Comparison of ENCODE assay signal across 2 cellular contexts in the genomic region with DNA sequence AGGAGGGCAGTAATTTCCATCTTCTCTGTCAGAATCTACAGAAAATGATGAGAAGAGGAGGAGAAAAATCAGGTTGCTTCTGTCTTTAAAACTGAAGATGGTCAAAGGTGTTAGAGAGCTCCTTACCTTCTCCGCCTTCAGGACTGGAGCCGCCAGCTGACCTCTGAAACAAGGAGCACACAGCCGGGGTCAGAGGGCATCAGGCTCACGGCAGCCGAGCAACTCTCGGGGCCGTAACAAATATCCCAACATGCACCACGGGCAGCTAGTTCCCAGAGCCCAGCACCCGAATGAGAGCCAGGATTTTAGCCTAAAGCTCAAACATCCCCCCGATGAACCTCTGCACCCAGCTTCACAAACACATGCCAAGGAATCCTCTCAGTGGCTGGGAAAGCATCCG.
TF ChIP-seq lines count a peak whose summit lies in the region.

No MANE protein-coding gene starts in this region.

TF ChIP-seq in GM23338, 12 proteins besides CTCF, POLR2A, EP300 and RAD21 (continued from another document):
- TF ChIP-seq, protein P1, sequence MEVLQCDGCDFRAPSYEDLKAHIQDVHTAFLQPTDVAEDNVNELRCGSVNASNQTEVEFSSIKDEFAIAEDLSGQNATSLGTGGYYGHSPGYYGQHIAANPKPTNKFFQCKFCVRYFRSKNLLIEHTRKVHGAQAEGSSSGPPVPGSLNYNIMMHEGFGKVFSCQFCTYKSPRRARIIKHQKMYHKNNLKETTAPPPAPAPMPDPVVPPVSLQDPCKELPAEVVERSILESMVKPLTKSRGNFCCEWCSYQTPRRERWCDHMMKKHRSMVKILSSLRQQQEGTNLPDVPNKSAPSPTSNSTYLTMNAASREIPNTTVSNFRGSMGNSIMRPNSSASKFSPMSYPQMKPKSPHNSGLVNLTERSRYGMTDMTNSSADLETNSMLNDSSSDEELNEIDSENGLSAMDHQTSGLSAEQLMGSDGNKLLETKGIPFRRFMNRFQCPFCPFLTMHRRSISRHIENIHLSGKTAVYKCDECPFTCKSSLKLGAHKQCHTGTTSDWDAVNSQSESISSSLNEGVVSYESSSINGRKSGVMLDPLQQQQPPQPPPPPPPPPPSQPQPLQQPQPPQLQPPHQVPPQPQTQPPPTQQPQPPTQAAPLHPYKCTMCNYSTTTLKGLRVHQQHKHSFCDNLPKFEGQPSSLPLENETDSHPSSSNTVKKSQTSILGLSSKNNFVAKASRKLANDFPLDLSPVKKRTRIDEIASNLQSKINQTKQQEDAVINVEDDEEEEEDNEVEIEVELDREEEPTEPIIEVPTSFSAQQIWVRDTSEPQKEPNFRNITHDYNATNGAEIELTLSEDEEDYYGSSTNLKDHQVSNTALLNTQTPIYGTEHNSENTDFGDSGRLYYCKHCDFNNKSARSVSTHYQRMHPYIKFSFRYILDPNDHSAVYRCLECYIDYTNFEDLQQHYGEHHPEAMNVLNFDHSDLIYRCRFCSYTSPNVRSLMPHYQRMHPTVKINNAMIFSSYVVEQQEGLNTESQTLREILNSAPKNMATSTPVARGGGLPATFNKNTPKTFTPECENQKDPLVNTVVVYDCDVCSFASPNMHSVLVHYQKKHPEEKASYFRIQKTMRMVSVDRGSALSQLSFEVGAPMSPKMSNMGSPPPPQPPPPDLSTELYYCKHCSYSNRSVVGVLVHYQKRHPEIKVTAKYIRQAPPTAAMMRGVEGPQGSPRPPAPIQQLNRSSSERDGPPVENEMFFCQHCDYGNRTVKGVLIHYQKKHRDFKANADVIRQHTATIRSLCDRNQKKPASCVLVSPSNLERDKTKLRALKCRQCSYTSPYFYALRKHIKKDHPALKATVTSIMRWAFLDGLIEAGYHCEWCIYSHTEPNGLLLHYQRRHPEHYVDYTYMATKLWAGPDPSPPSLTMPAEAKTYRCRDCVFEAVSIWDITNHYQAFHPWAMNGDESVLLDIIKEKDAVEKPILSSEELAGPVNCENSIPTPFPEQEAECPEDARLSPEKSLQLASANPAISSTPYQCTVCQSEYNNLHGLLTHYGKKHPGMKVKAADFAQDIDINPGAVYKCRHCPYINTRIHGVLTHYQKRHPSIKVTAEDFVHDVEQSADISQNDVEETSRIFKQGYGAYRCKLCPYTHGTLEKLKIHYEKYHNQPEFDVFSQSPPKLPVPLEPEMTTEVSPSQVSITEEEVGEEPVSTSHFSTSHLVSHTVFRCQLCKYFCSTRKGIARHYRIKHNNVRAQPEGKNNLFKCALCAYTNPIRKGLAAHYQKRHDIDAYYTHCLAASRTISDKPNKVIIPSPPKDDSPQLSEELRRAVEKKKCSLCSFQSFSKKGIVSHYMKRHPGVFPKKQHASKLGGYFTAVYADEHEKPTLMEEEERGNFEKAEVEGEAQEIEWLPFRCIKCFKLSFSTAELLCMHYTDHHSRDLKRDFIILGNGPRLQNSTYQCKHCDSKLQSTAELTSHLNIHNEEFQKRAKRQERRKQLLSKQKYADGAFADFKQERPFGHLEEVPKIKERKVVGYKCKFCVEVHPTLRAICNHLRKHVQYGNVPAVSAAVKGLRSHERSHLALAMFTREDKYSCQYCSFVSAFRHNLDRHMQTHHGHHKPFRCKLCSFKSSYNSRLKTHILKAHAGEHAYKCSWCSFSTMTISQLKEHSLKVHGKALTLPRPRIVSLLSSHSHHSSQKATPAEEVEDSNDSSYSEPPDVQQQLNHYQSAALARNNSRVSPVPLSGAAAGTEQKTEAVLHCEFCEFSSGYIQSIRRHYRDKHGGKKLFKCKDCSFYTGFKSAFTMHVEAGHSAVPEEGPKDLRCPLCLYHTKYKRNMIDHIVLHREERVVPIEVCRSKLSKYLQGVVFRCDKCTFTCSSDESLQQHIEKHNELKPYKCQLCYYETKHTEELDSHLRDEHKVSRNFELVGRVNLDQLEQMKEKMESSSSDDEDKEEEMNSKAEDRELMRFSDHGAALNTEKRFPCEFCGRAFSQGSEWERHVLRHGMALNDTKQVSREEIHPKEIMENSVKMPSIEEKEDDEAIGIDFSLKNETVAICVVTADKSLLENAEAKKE (CRISPR knock-in tag; IDR thresholded peaks at IDR 0.05) = no peak
- TF ChIP-seq CREB1 (CRISPR knock-in tag; IDR thresholded peaks at IDR 0.05; ENCODE audit: low read depth) = no peak
- TF ChIP-seq ZNF114 (CRISPR knock-in tag; IDR thresholded peaks at IDR 0.05) = no peak
- TF ChIP-seq NANOG (IDR thresholded peaks at IDR 0.05; ENCODE audit: borderline replicate concordance) = no peak

TF ChIP-seq in WTC11, 78 proteins besides CTCF, POLR2A, EP300 and RAD21 (continued from another document):
- TF ChIP-seq, protein P2, sequence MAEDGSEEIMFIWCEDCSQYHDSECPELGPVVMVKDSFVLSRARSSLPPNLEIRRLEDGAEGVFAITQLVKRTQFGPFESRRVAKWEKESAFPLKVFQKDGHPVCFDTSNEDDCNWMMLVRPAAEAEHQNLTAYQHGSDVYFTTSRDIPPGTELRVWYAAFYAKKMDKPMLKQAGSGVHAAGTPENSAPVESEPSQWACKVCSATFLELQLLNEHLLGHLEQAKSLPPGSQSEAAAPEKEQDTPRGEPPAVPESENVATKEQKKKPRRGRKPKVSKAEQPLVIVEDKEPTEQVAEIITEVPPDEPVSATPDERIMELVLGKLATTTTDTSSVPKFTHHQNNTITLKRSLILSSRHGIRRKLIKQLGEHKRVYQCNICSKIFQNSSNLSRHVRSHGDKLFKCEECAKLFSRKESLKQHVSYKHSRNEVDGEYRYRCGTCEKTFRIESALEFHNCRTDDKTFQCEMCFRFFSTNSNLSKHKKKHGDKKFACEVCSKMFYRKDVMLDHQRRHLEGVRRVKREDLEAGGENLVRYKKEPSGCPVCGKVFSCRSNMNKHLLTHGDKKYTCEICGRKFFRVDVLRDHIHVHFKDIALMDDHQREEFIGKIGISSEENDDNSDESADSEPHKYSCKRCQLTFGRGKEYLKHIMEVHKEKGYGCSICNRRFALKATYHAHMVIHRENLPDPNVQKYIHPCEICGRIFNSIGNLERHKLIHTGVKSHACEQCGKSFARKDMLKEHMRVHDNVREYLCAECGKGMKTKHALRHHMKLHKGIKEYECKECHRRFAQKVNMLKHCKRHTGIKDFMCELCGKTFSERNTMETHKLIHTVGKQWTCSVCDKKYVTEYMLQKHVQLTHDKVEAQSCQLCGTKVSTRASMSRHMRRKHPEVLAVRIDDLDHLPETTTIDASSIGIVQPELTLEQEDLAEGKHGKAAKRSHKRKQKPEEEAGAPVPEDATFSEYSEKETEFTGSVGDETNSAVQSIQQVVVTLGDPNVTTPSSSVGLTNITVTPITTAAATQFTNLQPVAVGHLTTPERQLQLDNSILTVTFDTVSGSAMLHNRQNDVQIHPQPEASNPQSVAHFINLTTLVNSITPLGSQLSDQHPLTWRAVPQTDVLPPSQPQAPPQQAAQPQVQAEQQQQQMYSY (CRISPR knock-in tag; IDR thresholded peaks at IDR 0.05) = no peak
- TF ChIP-seq NFATC4 (CRISPR knock-in tag; IDR thresholded peaks at IDR 0.05) = no peak
- TF ChIP-seq, protein P3, sequence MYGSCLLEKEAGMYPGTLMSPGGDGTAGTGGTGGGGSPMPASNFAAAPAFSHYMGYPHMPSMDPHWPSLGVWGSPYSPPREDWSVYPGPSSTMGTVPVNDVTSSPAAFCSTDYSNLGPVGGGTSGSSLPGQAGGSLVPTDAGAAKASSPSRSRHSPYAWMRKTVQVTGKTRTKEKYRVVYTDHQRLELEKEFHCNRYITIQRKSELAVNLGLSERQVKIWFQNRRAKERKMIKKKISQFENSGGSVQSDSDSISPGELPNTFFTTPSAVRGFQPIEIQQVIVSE (CRISPR knock-in tag; IDR thresholded peaks at IDR 0.05; ENCODE audit: borderline replicate concordance) = no peak
- no peak for TF ChIP-seq NR1H2 (CRISPR knock-in tag; IDR thresholded peaks at IDR 0.05)
- TF ChIP-seq, protein P4, sequence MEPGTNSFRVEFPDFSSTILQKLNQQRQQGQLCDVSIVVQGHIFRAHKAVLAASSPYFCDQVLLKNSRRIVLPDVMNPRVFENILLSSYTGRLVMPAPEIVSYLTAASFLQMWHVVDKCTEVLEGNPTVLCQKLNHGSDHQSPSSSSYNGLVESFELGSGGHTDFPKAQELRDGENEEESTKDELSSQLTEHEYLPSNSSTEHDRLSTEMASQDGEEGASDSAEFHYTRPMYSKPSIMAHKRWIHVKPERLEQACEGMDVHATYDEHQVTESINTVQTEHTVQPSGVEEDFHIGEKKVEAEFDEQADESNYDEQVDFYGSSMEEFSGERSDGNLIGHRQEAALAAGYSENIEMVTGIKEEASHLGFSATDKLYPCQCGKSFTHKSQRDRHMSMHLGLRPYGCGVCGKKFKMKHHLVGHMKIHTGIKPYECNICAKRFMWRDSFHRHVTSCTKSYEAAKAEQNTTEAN (CRISPR knock-in tag; IDR thresholded peaks at IDR 0.05) = no peak
- no peak for TF ChIP-seq HMGA2 (CRISPR knock-in tag; IDR thresholded peaks at IDR 0.05)
